ENCODE assay signal across 14 cellular contexts in the genomic region with DNA sequence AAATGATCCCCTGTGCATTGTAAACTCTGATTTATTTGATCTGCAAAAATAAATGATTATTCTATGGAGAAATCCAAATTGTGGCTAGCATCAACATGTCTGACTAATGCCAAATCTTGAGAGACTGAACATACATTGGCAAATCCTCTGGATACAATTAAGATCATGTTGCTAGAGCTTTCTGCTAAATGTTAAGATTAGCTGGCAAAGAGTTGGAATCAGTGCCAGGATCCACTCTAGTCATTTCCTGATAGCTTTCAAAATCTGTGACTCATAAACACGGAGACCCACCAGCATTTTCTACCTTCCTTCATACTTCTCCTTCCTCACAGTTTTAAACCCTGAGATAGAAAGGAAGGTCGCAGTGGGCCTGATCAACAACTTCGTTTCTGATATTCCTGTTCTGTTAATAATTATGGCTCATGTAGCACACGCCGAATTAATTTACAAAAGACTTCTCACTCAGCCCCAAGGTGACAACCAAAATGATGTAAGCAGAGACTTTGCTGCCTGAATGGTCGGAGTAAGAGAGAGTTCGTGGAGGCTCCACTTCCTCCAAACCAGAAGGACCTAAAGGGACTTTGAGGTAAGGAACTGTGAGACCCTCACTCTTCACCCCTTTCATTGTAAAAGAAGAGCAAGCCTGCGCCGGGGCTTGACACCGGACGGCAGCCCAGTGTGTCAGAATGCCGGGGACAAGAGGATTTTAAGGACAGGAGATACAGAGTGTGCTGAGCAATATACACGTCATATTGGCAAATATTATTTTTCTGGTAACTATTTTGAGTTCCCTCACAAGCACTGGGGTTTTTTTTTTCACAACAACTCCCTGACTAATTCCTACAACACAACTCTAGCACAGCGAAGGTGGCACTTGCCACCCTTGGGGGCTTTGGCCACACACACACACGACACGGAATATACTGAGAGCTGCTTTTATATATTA. TPM values are rescaled to one million over a fixed set of nuclear protein-coding genes. Genes with fewer than 3 reads are reported as not detected.
A peak's percentile ranks its signal among the peaks of the same experiment; 100 is the strongest.
DNase-seq lines count a peak whose midpoint lies in the region; ATAC-seq and TF ChIP-seq lines count a peak whose summit lies in the region.
"Had no signal": no experiment of that assay in that cellular context is flagged by ENCODE, and none has a peak within 500 bp of the region (broad histone marks: within the 10 kb centered on the region; RNA-seq: fewer than 3 reads in every experiment).

No MANE protein-coding gene starts in this region.

- CTCF ChIA-PET in RWPE1 (lab: Yijun Ruan, JAX), result interaction anchor here (0.5 kb wide), 1 partner anchor 294 kb away, joined by 3 read pairs; no protein-coding TSS in a partner anchor

- peaks cover 18% of the 10 kb centered on the region for H3K27me3 ChIP-seq in skeletal muscle satellite cell (ENCODE audit: control insufficient read depth, insufficient read depth, low read length)
- no peaks in the 10 kb centered on the region for H3K27me3 ChIP-seq in dorsolateral prefrontal cortex
- H3K27me3 ChIP-seq in right cardiac atrium (ENCODE audit: control insufficient read depth, insufficient read depth), result no peaks in the 10 kb centered on the region
- H3K27me3 ChIP-seq: suprapubic skin had no signal

- H3K4me1 Mint-ChIP-seq in immature natural killer cell, result no peaks in the 10 kb centered on the region
- H3K4me1 Mint-ChIP-seq: activated CD4-positive, alpha-beta T cell treated with anti-CD3 and anti-CD28 coated beads, Interleukin-2, amount 10 ng/mL, durations not matched to agents 24 days and 14 days had no signal

- H3K36me3 Mint-ChIP-seq in immature natural killer cell, result no peaks in the 10 kb centered on the region

- WGBS in right cardiac atrium, result 85% methylated on average over 16 of the region's 16 CpGs

- intact Hi-C loops in dorsolateral prefrontal cortex (cut with DNase I), result loop anchor here in 1 of 2 donors (5.0 kb wide), 1 partner anchor 38 kb away; no protein-coding TSS in a partner anchor
- intact Hi-C loops in right cardiac atrium (cut with DNase I), result no loop called here

- peak overlapping the region; percentile 71 for H3K4me2 ChIP-seq in skeletal muscle satellite cell (ENCODE audit: low read length)
- H3K4me2 ChIP-seq: GM23338 had no signal

- peaks cover 0 to 2% (median 0%) of the 10 kb centered on the region in 3 donors for H3K27me3 Mint-ChIP-seq in immature natural killer cell (ENCODE audit: low read depth in 3 of 3)

- no peak overlapping the region for H3K27ac Mint-ChIP-seq in immature natural killer cell
- H3K27ac Mint-ChIP-seq: activated CD4-positive, alpha-beta T cell treated with anti-CD3 and anti-CD28 coated beads, Interleukin-2, amount 10 ng/mL, durations not matched to agents 24 days and 14 days; GM23338 had no signal

- ATAC-seq in right cardiac atrium, result no peak
- ATAC-seq: K562 had no signal

- H3K27ac ChIP-seq in RWPE1, result peak overlapping the region; percentile 85
- H3K27ac ChIP-seq in dorsolateral prefrontal cortex, result no peak overlapping the region
- H3K27ac ChIP-seq in right cardiac atrium (ENCODE audit: low read length), result no peak overlapping the region
- H3K27ac ChIP-seq: suprapubic skin had no signal

- peak overlapping the region; percentile 57 for H3K9ac ChIP-seq in skeletal muscle satellite cell (ENCODE audit: low read depth, low read length)

- H3K9me3 ChIP-seq in skeletal muscle satellite cell (replicated peaks; ENCODE audit: low read length) (no peaks in the 10 kb centered on the region), right cardiac atrium (ENCODE audit: control insufficient read depth, low read length) (no peaks in the 10 kb centered on the region)
- H3K9me3 ChIP-seq: suprapubic skin had no signal

- H3K36me3 ChIP-seq in skeletal muscle satellite cell (ENCODE audit: insufficient read depth, low read length), result no peaks in the 10 kb centered on the region
- H3K36me3 ChIP-seq: suprapubic skin had no signal

- POLR2A ChIA-PET in RWPE1 (lab: Yijun Ruan, JAX; ENCODE audit: low non-redundant PET), result interaction anchor here (0.6 kb wide), 2 partner anchors 70 to 257 kb away, joined by 3 to 7 read pairs; no protein-coding TSS in a partner anchor

- no peak overlapping the region for H3K4me3 Mint-ChIP-seq in immature natural killer cell
- H3K4me3 Mint-ChIP-seq: activated CD4-positive, alpha-beta T cell treated with anti-CD3 and anti-CD28 coated beads, Interleukin-2, amount 10 ng/mL, durations not matched to agents 24 days and 14 days; GM23338 had no signal

- H3K4me3 ChIP-seq in skeletal muscle satellite cell (ENCODE audit: low read length) (peak overlapping the region; percentile 32), dorsolateral prefrontal cortex (no peak overlapping the region), right cardiac atrium (ENCODE audit: low read length) (no peak overlapping the region)
- H3K4me3 ChIP-seq: GM23338, K562, suprapubic skin had no signal

- no peak for TF ChIP-seq CTCF in RWPE1 (conservative IDR thresholded peaks at IDR 0.05; ENCODE audit: low read depth)
- no peak for TF ChIP-seq CTCF in dorsolateral prefrontal cortex (IDR thresholded peaks at IDR 0.05 in 54 of 56, conservative IDR thresholded peaks at IDR 0.05 in 2 of 56; ENCODE audit: low read depth in 1 of 56, partially characterized antibody in 56 of 56)

- H3K9me3 Mint-ChIP-seq in immature natural killer cell, result no peaks in the 10 kb centered on the region
- H3K9me3 Mint-ChIP-seq: activated CD4-positive, alpha-beta T cell treated with anti-CD3 and anti-CD28 coated beads, Interleukin-2, amount 10 ng/mL, durations not matched to agents 24 days and 14 days; GM23338 had no signal

- peaks cover 24% of the 10 kb centered on the region for H3K4me1 ChIP-seq in skeletal muscle satellite cell (ENCODE audit: control insufficient read depth, insufficient read depth, low read length)
- H3K4me1 ChIP-seq in right cardiac atrium (ENCODE audit: control insufficient read depth, insufficient read depth, low read length), result no peaks in the 10 kb centered on the region

- DNase-seq in GM03348 (ENCODE audit: low spot score) (peak; percentile 82), RWPE1 (ENCODE audit: low spot score) (peak; percentile 77), fibroblast of gingiva (ENCODE audit: low read depth) (peak; percentile 94), immature natural killer cell (no peak), dorsolateral prefrontal cortex (no peak), NCI-H510A (lab: John Stamatoyannopoulos, UW) (no peak), right cardiac atrium (no peak)
- DNase-seq: activated CD4-positive, alpha-beta T cell treated with anti-CD3 and anti-CD28 coated beads, Interleukin-2, amount 10 ng/mL, durations not matched to agents 24 days and 14 days; activated gamma-delta T cell treated with Interleukin-2 at 50 U/mL for 16 hours; left cardiac atrium had no signal

RNA-seq across cellular contexts. Expression of gene SERPINH1, which starts 42.0 kb away (rescaled TPM):
- 849 and 1,070 TPM in 2 replicates for total RNA-seq in skeletal muscle satellite cell (2012; rRNA removed)
- 1 to 10 TPM; 3.4 to 8.4 (median 4.5) TPM for polyA plus RNA-seq in immature natural killer cell
- total RNA-seq in dorsolateral prefrontal cortex, result 100 to 1,000 TPM in 5 of 120 experiments, 10 to 100 TPM in 86, 1 to 10 TPM in 29; 5.4 to 227 (median 14.8) TPM
- total RNA-seq in right cardiac atrium, result 100 to 1,000 TPM in 1 of 4 donors, 10 to 100 TPM in 3; 50.5 to 109 (median 72.7) TPM
- polyA plus RNA-seq in right cardiac atrium, result 53.2 TPM

Comparison
In these comparisons a context has a peak if more than half of its experiments do, and no peak if none do; other contexts are left out.
1. DNase-seq: peak in GM03348 (single experiment), RWPE1 (single experiment) and fibroblast of gingiva (single experiment); none in immature natural killer cell (0 of 3), dorsolateral prefrontal cortex (0 of 10), NCI-H510A (single experiment) and right cardiac atrium (0 of 3).